In genomic region chr6:10404107-10404798, GRCh38 we compare ENCODE assay signal across 1 cellular context.
TF ChIP-seq lines count a peak whose summit lies in the region.

No MANE protein-coding gene starts in this region.

TF ChIP-seq in WTC11, 78 proteins besides CTCF, POLR2A, EP300 and RAD21 (continued from another document):
- TF ChIP-seq E2F5 (CRISPR knock-in tag; IDR thresholded peaks at IDR 0.05) (peak; percentile 78; the same call in 1 of the 2 replicates), ZNF263 (CRISPR knock-in tag; IDR thresholded peaks at IDR 0.05; ENCODE audit: low read depth) (no peak), ZNF532 (CRISPR knock-in tag; IDR thresholded peaks at IDR 0.05; ENCODE audit: borderline replicate concordance) (peak; percentile 80; the same call in 1 of the 2 replicates), RORB (CRISPR knock-in tag; IDR thresholded peaks at IDR 0.05) (no peak), NFATC4 (CRISPR knock-in tag; IDR thresholded peaks at IDR 0.05) (no peak), ZBTB43 (CRISPR knock-in tag; IDR thresholded peaks at IDR 0.05) (peak; percentile 56; the same call in 1 of the 2 replicates), ELF4 (CRISPR knock-in tag; IDR thresholded peaks at IDR 0.05; ENCODE audit: low read depth) (no peak), MYBL2 (CRISPR knock-in tag; IDR thresholded peaks at IDR 0.05) (no peak), AFF4 (CRISPR knock-in tag; IDR thresholded peaks at IDR 0.05; ENCODE audit: borderline replicate concordance) (no peak), FOXP1 (CRISPR knock-in tag; IDR thresholded peaks at IDR 0.05; ENCODE audit: borderline replicate concordance) (peak; percentile 68), ZNF423 (CRISPR knock-in tag; IDR thresholded peaks at IDR 0.05) (no peak), FOXP4 (CRISPR knock-in tag; IDR thresholded peaks at IDR 0.05) (no peak), ESRRA (CRISPR knock-in tag; IDR thresholded peaks at IDR 0.05; ENCODE audit: borderline replicate concordance) (peak; percentile 36; the same call in 1 of the 2 replicates), CDX4 (CRISPR knock-in tag; IDR thresholded peaks at IDR 0.05; ENCODE audit: borderline replicate concordance) (no peak), PREB (CRISPR knock-in tag; IDR thresholded peaks at IDR 0.05; ENCODE audit: borderline replicate concordance) (no peak), JUN (CRISPR knock-in tag; IDR thresholded peaks at IDR 0.05) (no peak), GRHL2 (CRISPR knock-in tag; IDR thresholded peaks at IDR 0.05; ENCODE audit: insufficient replicate concordance, severe bottlenecking) (no peak), USF1 (CRISPR knock-in tag; IDR thresholded peaks at IDR 0.05) (0 out of 2 replicates have a peak, but pooled peaks have one; percentile 21), ARID4B (CRISPR knock-in tag; IDR thresholded peaks at IDR 0.05; ENCODE audit: borderline replicate concordance) (no peak), HMGXB4 (CRISPR knock-in tag; IDR thresholded peaks at IDR 0.05) (no peak), ZNF232 (CRISPR knock-in tag; IDR thresholded peaks at IDR 0.05) (no peak), ATF1 (CRISPR knock-in tag; IDR thresholded peaks at IDR 0.05) (no peak), ZNF396 (CRISPR knock-in tag; IDR thresholded peaks at IDR 0.05; ENCODE audit: borderline replicate concordance) (no peak), ZNF317 (CRISPR knock-in tag; IDR thresholded peaks at IDR 0.05; ENCODE audit: borderline replicate concordance, low read depth) (no peak), NR1H2 (CRISPR knock-in tag; IDR thresholded peaks at IDR 0.05) (no peak)
